9 cellular contexts compared by ENCODE assay signal in genomic region chr5:14167211-14167845, GRCh38. TPM values are rescaled to one million over a fixed set of nuclear protein-coding genes. Genes with fewer than 3 reads are reported as not detected.
A peak's percentile ranks its signal among the peaks of the same experiment; 100 is the strongest.
DNase-seq lines count a peak whose midpoint lies in the region; ATAC-seq, FAIRE-seq and TF ChIP-seq lines count a peak whose summit lies in the region.
"Had no signal": no experiment of that assay in that cellular context is flagged by ENCODE, and none has a peak within 500 bp of the region (broad histone marks: within the 10 kb centered on the region; RNA-seq: fewer than 3 reads in every experiment).

No MANE protein-coding gene starts in this region.

- peaks cover 97% of the 10 kb centered on the region for H3K79me2 ChIP-seq in GM12878 (ENCODE audit: control insufficient read depth, insufficient read depth, low read length)
- peaks cover 21% of the 10 kb centered on the region for H3K79me2 ChIP-seq in trophoblast cell (ENCODE audit: control insufficient read depth, insufficient read depth, low read length, poor library complexity)

- no peak overlapping the region for H4K12ac ChIP-seq in trophoblast cell (ENCODE audit: low read depth, low read length)

- no peak overlapping the region for H2BK12ac ChIP-seq in trophoblast cell (ENCODE audit: low read length)

- H3K27me3 ChIP-seq in GM12878 (replicated peaks in 1 of 2; ENCODE audit: control insufficient read depth in 2 of 2, insufficient read depth in 2 of 2, low read length in 1 of 2) (no peaks in the 10 kb centered on the region), trophoblast cell (ENCODE audit: insufficient read depth, low read length) (no peaks in the 10 kb centered on the region)

- RAD21 ChIA-PET in GM12878 (lab: Charles Lee; ENCODE audit: unreplicated experiment), result interaction anchor here (1.1 to 20.6 kb wide), 5 partner anchors 9 to 90 kb away, joined by 3 to 344 read pairs (median 8); partner anchors contain the start of gene TRIO

- H3K9ac ChIP-seq in GM12878 (ENCODE audit: control insufficient read depth, insufficient read depth, low read length) (peak overlapping the region; percentile 78), trophoblast cell (ENCODE audit: low read length) (no peak overlapping the region)

- under 1% methylated on average over 5 of the region's 5 CpGs for WGBS in GM12878 (ENCODE audit: insufficient coverage, insufficient replicate concordance, low lambda C conversion rate, missing lambda C conversion rate)
- no CpG with 5 or more reads among the region's 5 CpGs for WGBS in trophoblast cell (ENCODE audit: extremely low coverage, insufficient coverage, insufficient read length)

- TF ChIP-seq CTCF in GM12878 (IDR thresholded peaks at IDR 0.05 in 2 of 3, conservative IDR thresholded peaks at IDR 0.05 in 1 of 3; ENCODE audit: control insufficient read depth in 2 of 3, extremely low read depth in 1 of 3, insufficient read depth in 1 of 3, low read depth in 3 of 3, low read length in 3 of 3), result no peak

- H3K79me1 ChIP-seq in trophoblast cell (ENCODE audit: low read length), result peaks cover 11% of the 10 kb centered on the region

- no peak overlapping the region for H4K8ac ChIP-seq in trophoblast cell (ENCODE audit: low read depth, low read length)

- ATAC-seq in GM18502 (IDR thresholded peaks at IDR 0.05; ENCODE audit: poor library complexity, unreplicated experiment) (peak; percentile 31), HG03060 (IDR thresholded peaks at IDR 0.05; ENCODE audit: low read depth, unreplicated experiment) (peak; percentile 27), GM12878 (peak; percentile 73)

- H3K23ac ChIP-seq in trophoblast cell (ENCODE audit: low read length), result no peak overlapping the region

- H2BK5ac ChIP-seq in trophoblast cell (ENCODE audit: low read depth, low read length, poor library complexity), result no peak overlapping the region

- no peak for FAIRE-seq in GM12878 (lab: Jason Lieb, UNC)

- intact Hi-C loops in GM12878 (cut with micrococcal nuclease; ENCODE audit: unreplicated experiment), result no loop called here

- CTCF ChIA-PET in GM12878 (lab: Yijun Ruan, JAX), result interaction anchor here (1.2 to 5.3 kb wide), 4 partner anchors 11 to 93 kb away, joined by 3 to 43 read pairs (median 4); no protein-coding TSS in a partner anchor

- peak overlapping the region; percentile 91 for H3K27ac ChIP-seq in GM12878 (ENCODE audit: control insufficient read depth, insufficient read depth)
- no peak overlapping the region for H3K27ac ChIP-seq in trophoblast cell (ENCODE audit: low read depth, low read length)
- H3K27ac ChIP-seq: VCaP had no signal

- DNase-seq in GM12878 (ENCODE audit: low read depth, low spot score) (no peak), trophoblast cell (no peak), NCI-H1436 treated with DMSO at 0.1 percent for 48 hours (lab: John Stamatoyannopoulos, UW) (no peak), HK-2 (ENCODE audit: unreplicated experiment) (no peak), pons (ENCODE audit: low spot score) (no peak)
- DNase-seq in stimulated activated naive CD4-positive, alpha-beta T cell treated with Interleukin-2 at 50 U/mL for 16 hours (lab: John Stamatoyannopoulos, UW), result no peak

- H3K4me1 ChIP-seq in GM12878 (ENCODE audit: control insufficient read depth, insufficient read depth, low read length) (peaks cover 31% of the 10 kb centered on the region), trophoblast cell (ENCODE audit: control insufficient read depth in 1 of 2, insufficient read depth in 2 of 2, low read length in 2 of 2) (peaks cover 18 to 28% of the 10 kb centered on the region in 2 experiments)

- SMC1A ChIA-PET in GM12878 (lab: Charles Lee; ENCODE audit: uncharacterized antibody, unreplicated experiment), result interaction anchor here (0.7 to 16.4 kb wide), 5 partner anchors 14 to 91 kb away, joined by 3 to 430 read pairs (median 6); no protein-coding TSS in a partner anchor

- no peak overlapping the region for H2AFZ ChIP-seq in GM12878 (ENCODE audit: control insufficient read depth, low read depth, low read length)
- H2AFZ ChIP-seq in trophoblast cell (ENCODE audit: insufficient read depth, low read length, poor library complexity), result no peak overlapping the region

- no peaks in the 10 kb centered on the region; a peak in 1 of 4 replicates for H3K36me3 ChIP-seq in GM12878 (ENCODE audit: control insufficient read depth in 2 of 2, insufficient read depth in 2 of 2, low read length in 1 of 2)
- peaks cover 0 to 2% of the 10 kb centered on the region in 2 experiments for H3K36me3 ChIP-seq in trophoblast cell (ENCODE audit: control insufficient read depth in 1 of 2, insufficient read depth in 2 of 2, low read length in 2 of 2)

- BruUV-seq in GM12878 (replicated peaks; lab: Mats Ljungman, UMichigan), result no TSS peak

- H4K20me1 ChIP-seq in GM12878 (ENCODE audit: control insufficient read depth, insufficient read depth), result no peaks in the 10 kb centered on the region

- in situ Hi-C loops in GM12878 (cut with MboI), result loop anchor here (25.0 kb wide), 1 partner anchor 495 kb away; the partner anchor contains the start of gene OTULIN

- H3K4ac ChIP-seq in trophoblast cell (ENCODE audit: low read depth, low read length), result peak overlapping the region; percentile 92

- no peak overlapping the region for H3K18ac ChIP-seq in trophoblast cell (ENCODE audit: low read length)

- no peak overlapping the region for H3K14ac ChIP-seq in trophoblast cell (ENCODE audit: low read length)

- H3K4me3 ChIP-seq in GM12878, result no peak overlapping the region
- no peak overlapping the region for H3K4me3 ChIP-seq in trophoblast cell (ENCODE audit: low read depth, low read length)

- no peak for TF ChIP-seq RAD21 in GM12878 (IDR thresholded peaks at IDR 0.05; ENCODE audit: insufficient read depth, low read depth, low read length)

- no peak for TF ChIP-seq EP300 in GM12878 (IDR thresholded peaks at IDR 0.05; ENCODE audit: borderline replicate concordance in 1 of 2, control insufficient read depth in 1 of 2, low read depth in 2 of 2, low read length in 2 of 2)

- H2BK120ac ChIP-seq in trophoblast cell (ENCODE audit: insufficient read depth, low read length, poor library complexity), result no peak overlapping the region

- H3K9me3 ChIP-seq in GM12878 (replicated peaks; ENCODE audit: control insufficient read depth, insufficient read depth, low read length) (peaks cover 7% of the 10 kb centered on the region), trophoblast cell (ENCODE audit: insufficient read depth, low read depth, low read length) (no peaks in the 10 kb centered on the region)

- no peak for TF ChIP-seq POLR2A in GM12878 (IDR thresholded peaks at IDR 0.05; ENCODE audit: low read depth, low read length)

- POLR2A ChIA-PET in GM12878 (lab: Charles Lee), result interaction anchor here (0.6 to 13.8 kb wide), 7 partner anchors 13 to 65 kb away, joined by 3 to 314 read pairs (median 4); partner anchors contain the start of gene TRIO

- H4K91ac ChIP-seq in trophoblast cell (ENCODE audit: low read depth, low read length), result no peak overlapping the region

- H3K4me2 ChIP-seq in GM12878 (ENCODE audit: control insufficient read depth, insufficient read depth) (peak overlapping the region; percentile 66), trophoblast cell (ENCODE audit: low read length) (no peak overlapping the region)

- no peak overlapping the region for H2AK5ac ChIP-seq in trophoblast cell (ENCODE audit: low read length)

TF ChIP-seq in GM12878, 131 proteins besides CTCF, POLR2A, EP300 and RAD21 (continues in another document):
- TF ChIP-seq NFXL1 (IDR thresholded peaks at IDR 0.05; ENCODE audit: borderline replicate concordance), result no peak

RNA-seq across cellular contexts. Expression of gene TRIO, which starts 24.2 kb away (rescaled TPM):
- 1,689 and 1,819 TPM in 2 replicates for total RNA-seq in GM12878 (2013; cell fraction: nucleolus; rRNA removed)
- total RNA-seq in GM12878 (2014; rRNA removed) (49.0 and 50.6 TPM in 2 replicates), GM12878 (2014; rRNA removed; fragmentation: Illumina TruSeq; extraction: Trizol) (48.9 and 56.3 TPM in 2 replicates), GM12878 (2021) (87.3 and 96.4 TPM in 2 replicates)
- polyA plus RNA-seq in GM12878 (2011; ENCODE audit: low read depth), result 62.6 TPM
- polyA plus RNA-seq in GM12878 (2011; rRNA removed) (67.6 and 71.9 TPM in 2 replicates), GM12878 (2014; fragmentation: Illumina TruSeq; extraction: Trizol) (41.3 and 57.2 TPM in 2 replicates), GM12878 (2014; fragmentation: Nextera tagmentation; extraction: Ambion mirVana) (1 to 10 TPM; 5.1 to 5.8 TPM), GM12878 (2014; rRNA removed) (40.2 and 49.4 TPM in 2 replicates), GM12878 (2016; fragmentation: Nextera tagmentation; extraction: Ambion mirVana) (10 to 100 TPM in 1 of 2 experiments, 1 to 10 TPM in 1; 10.0 to 11.2 TPM)
- polyA plus RNA-seq in GM12878 (2011; cell fraction: cytosol; rRNA removed), result 46.8 and 51.7 TPM in 2 replicates
- 366 and 390 TPM in 2 replicates for polyA plus RNA-seq in GM12878 (2011; cell fraction: nucleus; rRNA removed)
- polyA plus RNA-seq in GM12878 (2012), result 54.9 and 67.5 TPM in 2 replicates
- 414 and 436 TPM in 2 replicates for polyA minus RNA-seq in GM12878 (2011; rRNA and poly(A)+ RNA removed)
- 45.6 and 49.8 TPM in 2 replicates for polyA minus RNA-seq in GM12878 (2011; cell fraction: cytosol; rRNA and poly(A)+ RNA removed)
- 344 and 514 TPM in 2 replicates for polyA minus RNA-seq in GM12878 (2011; cell fraction: nucleus; rRNA and poly(A)+ RNA removed)
- 47.9 and 49.7 TPM in 2 replicates for polyA plus RNA-seq in trophoblast cell (2013)
